In the genomic region with DNA sequence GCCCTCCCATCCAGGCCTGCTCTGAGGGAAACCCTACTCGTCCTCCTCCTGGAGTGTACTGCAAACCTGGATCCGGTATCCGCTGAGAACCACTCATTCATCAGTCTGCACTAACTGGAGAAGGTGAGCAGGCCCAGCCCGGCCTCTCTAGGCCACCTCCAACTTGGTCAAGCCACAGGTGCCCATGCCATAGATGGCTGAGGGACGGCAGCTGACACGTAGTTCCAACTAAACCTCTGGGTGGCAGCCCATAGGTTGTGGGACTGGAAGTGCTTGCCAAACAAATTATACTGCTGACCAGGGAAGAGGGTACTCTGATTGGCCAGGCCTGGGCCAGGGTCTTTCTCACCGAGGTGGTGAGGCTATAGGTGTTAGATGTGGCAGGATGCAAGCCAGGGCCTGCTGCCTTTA, we compare ENCODE assay signal across 14 cellular contexts. TPM values are rescaled to one million over a fixed set of nuclear protein-coding genes. Genes with fewer than 3 reads are reported as not detected.
A peak's percentile ranks its signal among the peaks of the same experiment; 100 is the strongest.
DNase-seq lines count a peak whose midpoint lies in the region; ATAC-seq and TF ChIP-seq lines count a peak whose summit lies in the region.
"Had no signal": no experiment of that assay in that cellular context is flagged by ENCODE, and none has a peak within 500 bp of the region (broad histone marks: within the 10 kb centered on the region; RNA-seq: fewer than 3 reads in every experiment).

No MANE protein-coding gene starts in this region.

- ATAC-seq in HCT116 (peak; percentile 72), GM18517 (IDR thresholded peaks at IDR 0.05; ENCODE audit: unreplicated experiment) (no peak)

- CTCF ChIA-PET in HCT116 (lab: Charles Lee), result no interaction called here

- intact Hi-C loops in CD14-positive monocyte (cut with micrococcal nuclease), result loop anchor here in 1 of 2 donors (10.0 kb wide), 1 partner anchor 191 kb away; a partner anchor contains a TSS
- intact Hi-C loops in HCT116 (cut with micrococcal nuclease), result loop anchor here (2.0 kb wide), 2 partner anchors 195 to 237 kb away; no protein-coding TSS in a partner anchor

- no peak overlapping the region for H3K4me2 ChIP-seq in HCT116 (ENCODE audit: low read length)

- TF ChIP-seq CTCF in CD14-positive monocyte (IDR thresholded peaks at IDR 0.05) (no peak), HCT116 (IDR thresholded peaks at IDR 0.05 in 2 of 3, conservative IDR thresholded peaks at IDR 0.05 in 1 of 3; ENCODE audit: borderline replicate concordance in 1 of 3, insufficient read depth in 1 of 3, low read depth in 2 of 3, low read length in 2 of 3) (peak in 2 of 3 experiments; percentile 26; a peak in 3 of 6 replicates), cardiac fibroblast (IDR thresholded peaks at IDR 0.05; ENCODE audit: low read depth, low read length) (peak; percentile 1), nephron (IDR thresholded peaks at IDR 0.05; ENCODE audit: unreplicated experiment in 3 of 3) (no peak)

- H3K79me2 ChIP-seq in HCT116 (ENCODE audit: insufficient read depth, low read length), result peaks cover 92% of the 10 kb centered on the region
- H3K79me2 ChIP-seq: parathyroid adenoma had no signal

- H3K9me3 Mint-ChIP-seq in CD14-positive monocyte (peaks cover 5 to 7% (median 6%) of the 10 kb centered on the region in 7 donors), nephron (no peaks in the 10 kb centered on the region)
- H3K9me3 Mint-ChIP-seq: activated naive CD4-positive, alpha-beta T cell treated with anti-CD3 and anti-CD28 coated beads, Interleukin-2, amount 50 U/mL, for 24 hours; immature natural killer cell; mesothelial cell of epicardium had no signal

- peaks cover 2 to 5% (median 5%) of the 10 kb centered on the region in 3 donors for H3K27me3 Mint-ChIP-seq in CD14-positive monocyte (ENCODE audit: low read depth in 3 of 3)
- no peaks in the 10 kb centered on the region for H3K27me3 Mint-ChIP-seq in nephron (ENCODE audit: low read depth)
- H3K27me3 Mint-ChIP-seq: activated naive CD4-positive, alpha-beta T cell treated with anti-CD3 and anti-CD28 coated beads, Interleukin-2, amount 50 U/mL, for 24 hours; B cell had no signal

- H3K4me1 Mint-ChIP-seq in CD14-positive monocyte, result peaks cover 20% of the 10 kb centered on the region
- H3K4me1 Mint-ChIP-seq in nephron, result peaks cover 94% of the 10 kb centered on the region

- H3K27ac ChIP-seq in HCT116 (ENCODE audit: low read depth, low read length), result no peak overlapping the region
- H3K27ac ChIP-seq: parathyroid adenoma had no signal

- H3K9ac ChIP-seq in HCT116 (ENCODE audit: low read length), result no peak overlapping the region
- H3K9ac ChIP-seq: parathyroid adenoma had no signal

- H3K4me3 ChIP-seq in HCT116 (replicated peaks in 1 of 2; ENCODE audit: low read depth in 1 of 2, low read length in 2 of 2) (no peak overlapping the region), cardiac fibroblast (replicated peaks in 1 of 2; ENCODE audit: low read depth in 2 of 2, low read length in 2 of 2) (no peak overlapping the region)

- RAD21 ChIA-PET in HCT116 (lab: Charles Lee; ENCODE audit: low non-redundant PET in 1 of 2, low total read pairs in 2 of 2, uncharacterized antibody in 2 of 2, unreplicated experiment in 2 of 2), result no interaction called here

- TF ChIP-seq POLR2A in HCT116 (IDR thresholded peaks at IDR 0.05; ENCODE audit: borderline replicate concordance, extremely low read depth, insufficient read depth, insufficient read length), result no peak

- POLR2A ChIA-PET in HCT116 (lab: Charles Lee), result no interaction called here

- no TSS peak for BruUV-seq in HCT116 (replicated peaks; lab: Mats Ljungman, UMichigan)

- DNase-seq in CD14-positive monocyte (ENCODE audit: low spot score) (peak; percentile 41), HCT116 (ENCODE audit: low read depth, low spot score) (no peak), cardiac fibroblast (ENCODE audit: low read depth in 2 of 2) (no peak), anterior cingulate cortex (lab: John Stamatoyannopoulos, UW) (no peak), COLO668 (lab: John Stamatoyannopoulos, UW; ENCODE audit: unreplicated experiment) (no peak)
- no peak for DNase-seq in stimulated activated CD4-positive, alpha-beta T cell treated with anti-CD3 and anti-CD28 coated beads, Interleukin-4, amount 100 ng/mL, for 1 hour
- DNase-seq: DND-41 had no signal

- no peaks in the 10 kb centered on the region for H3K27me3 ChIP-seq in HCT116 (ENCODE audit: insufficient read depth, low read length)

- no peak overlapping the region for H2AFZ ChIP-seq in HCT116 (ENCODE audit: low read depth, low read length, poor library complexity, severe bottlenecking)
- H2AFZ ChIP-seq: parathyroid adenoma had no signal

- peak; percentile 38; the same call in 1 of the 2 replicates for TF ChIP-seq RAD21 in HCT116 (IDR thresholded peaks at IDR 0.05; ENCODE audit: low read depth)

- H3K9me3 ChIP-seq in HCT116 (ENCODE audit: control insufficient read depth in 1 of 2, insufficient read depth in 1 of 2, low read depth in 1 of 2, low read length in 2 of 2), result no peaks in the 10 kb centered on the region

- H3K4me1 ChIP-seq in HCT116 (ENCODE audit: control insufficient read depth in 1 of 2, insufficient read depth in 2 of 2, low read length in 2 of 2), result peaks cover 0 to 10% of the 10 kb centered on the region in 2 experiments; a peak in 2 of 4 replicates
- H3K4me1 ChIP-seq: parathyroid adenoma had no signal

- no peaks in the 10 kb centered on the region; a peak in 1 of 4 replicates for H3K36me3 ChIP-seq in HCT116 (ENCODE audit: control insufficient read depth in 1 of 2, insufficient read depth in 2 of 2, low read length in 2 of 2)

- H4K20me1 ChIP-seq in HCT116 (ENCODE audit: insufficient read depth), result no peaks in the 10 kb centered on the region

- H3K36me3 Mint-ChIP-seq in CD14-positive monocyte, result peaks cover 40 to 47% of the 10 kb centered on the region in 2 donors
- H3K36me3 Mint-ChIP-seq in nephron (ENCODE audit: low read depth), result peaks cover 9% of the 10 kb centered on the region
- H3K36me3 Mint-ChIP-seq: immature natural killer cell had no signal

- no peaks in the 10 kb centered on the region for H3K9me2 ChIP-seq in HCT116 (ENCODE audit: insufficient read depth)

- H3K4me3 Mint-ChIP-seq in CD14-positive monocyte, result no peak overlapping the region
- peak overlapping the region; percentile 40 to 64 (median 43) for H3K4me3 Mint-ChIP-seq in nephron
- H3K4me3 Mint-ChIP-seq: activated naive CD4-positive, alpha-beta T cell treated with anti-CD3 and anti-CD28 coated beads, Interleukin-2, amount 50 U/mL, for 24 hours; immature natural killer cell had no signal

- H3K27ac Mint-ChIP-seq in CD14-positive monocyte (no peak overlapping the region), nephron (peak overlapping the region in 2 of 3 experiments; percentile 48 to 88)
- H3K27ac Mint-ChIP-seq: activated naive CD4-positive, alpha-beta T cell treated with anti-CD3 and anti-CD28 coated beads, Interleukin-2, amount 50 U/mL, for 24 hours; immature natural killer cell; mesothelial cell of epicardium had no signal

TF ChIP-seq in HCT116, 20 proteins besides CTCF, POLR2A, EP300 and RAD21 (continues in another document):
- TF ChIP-seq, protein P1, sequence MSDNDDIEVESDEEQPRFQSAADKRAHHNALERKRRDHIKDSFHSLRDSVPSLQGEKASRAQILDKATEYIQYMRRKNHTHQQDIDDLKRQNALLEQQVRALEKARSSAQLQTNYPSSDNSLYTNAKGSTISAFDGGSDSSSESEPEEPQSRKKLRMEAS (IDR thresholded peaks at IDR 0.05), result no peak
- TF ChIP-seq POLR2AphosphoS5 (IDR thresholded peaks at IDR 0.05; ENCODE audit: low read depth, low read length) (no peak), SIN3A (IDR thresholded peaks at IDR 0.05; ENCODE audit: low read depth) (no peak), SRF (IDR thresholded peaks at IDR 0.05; ENCODE audit: low read depth) (no peak), CEBPB (IDR thresholded peaks at IDR 0.05; ENCODE audit: low read depth) (no peak), EZH2 (IDR thresholded peaks at IDR 0.05) (no peak), TCF7L2 (IDR thresholded peaks at IDR 0.05; ENCODE audit: borderline replicate concordance, extremely low read depth, insufficient read depth, insufficient read length) (no peak), JUND (IDR thresholded peaks at IDR 0.05) (no peak), ZFX (IDR thresholded peaks at IDR 0.05) (no peak), EGR1 (IDR thresholded peaks at IDR 0.05; ENCODE audit: low read depth) (no peak), YY1 (IDR thresholded peaks at IDR 0.05; ENCODE audit: extremely low read depth, insufficient replicate concordance, low read depth, low read length) (no peak), ZNF274 (IDR thresholded peaks at IDR 0.05; ENCODE audit: low read depth, low read length) (no peak), ELF1 (IDR thresholded peaks at IDR 0.05; ENCODE audit: borderline replicate concordance, low read depth) (no peak)
- TF ChIP-seq, protein P2, sequence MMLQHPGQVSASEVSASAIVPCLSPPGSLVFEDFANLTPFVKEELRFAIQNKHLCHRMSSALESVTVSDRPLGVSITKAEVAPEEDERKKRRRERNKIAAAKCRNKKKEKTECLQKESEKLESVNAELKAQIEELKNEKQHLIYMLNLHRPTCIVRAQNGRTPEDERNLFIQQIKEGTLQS (IDR thresholded peaks at IDR 0.05), result no peak
- TF ChIP-seq, protein P3, sequence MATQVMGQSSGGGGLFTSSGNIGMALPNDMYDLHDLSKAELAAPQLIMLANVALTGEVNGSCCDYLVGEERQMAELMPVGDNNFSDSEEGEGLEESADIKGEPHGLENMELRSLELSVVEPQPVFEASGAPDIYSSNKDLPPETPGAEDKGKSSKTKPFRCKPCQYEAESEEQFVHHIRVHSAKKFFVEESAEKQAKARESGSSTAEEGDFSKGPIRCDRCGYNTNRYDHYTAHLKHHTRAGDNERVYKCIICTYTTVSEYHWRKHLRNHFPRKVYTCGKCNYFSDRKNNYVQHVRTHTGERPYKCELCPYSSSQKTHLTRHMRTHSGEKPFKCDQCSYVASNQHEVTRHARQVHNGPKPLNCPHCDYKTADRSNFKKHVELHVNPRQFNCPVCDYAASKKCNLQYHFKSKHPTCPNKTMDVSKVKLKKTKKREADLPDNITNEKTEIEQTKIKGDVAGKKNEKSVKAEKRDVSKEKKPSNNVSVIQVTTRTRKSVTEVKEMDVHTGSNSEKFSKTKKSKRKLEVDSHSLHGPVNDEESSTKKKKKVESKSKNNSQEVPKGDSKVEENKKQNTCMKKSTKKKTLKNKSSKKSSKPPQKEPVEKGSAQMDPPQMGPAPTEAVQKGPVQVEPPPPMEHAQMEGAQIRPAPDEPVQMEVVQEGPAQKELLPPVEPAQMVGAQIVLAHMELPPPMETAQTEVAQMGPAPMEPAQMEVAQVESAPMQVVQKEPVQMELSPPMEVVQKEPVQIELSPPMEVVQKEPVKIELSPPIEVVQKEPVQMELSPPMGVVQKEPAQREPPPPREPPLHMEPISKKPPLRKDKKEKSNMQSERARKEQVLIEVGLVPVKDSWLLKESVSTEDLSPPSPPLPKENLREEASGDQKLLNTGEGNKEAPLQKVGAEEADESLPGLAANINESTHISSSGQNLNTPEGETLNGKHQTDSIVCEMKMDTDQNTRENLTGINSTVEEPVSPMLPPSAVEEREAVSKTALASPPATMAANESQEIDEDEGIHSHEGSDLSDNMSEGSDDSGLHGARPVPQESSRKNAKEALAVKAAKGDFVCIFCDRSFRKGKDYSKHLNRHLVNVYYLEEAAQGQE (IDR thresholded peaks at IDR 0.05; ENCODE audit: low read depth), result no peak

RNA-seq across cellular contexts. Expression of a gene that starts 5.9 kb away (rescaled TPM):
- polyA plus RNA-seq in CD14-positive monocyte, result under 1 TPM; 0.01 to 0.03 TPM
- 1.1 TPM for total RNA-seq in HCT116 (2021; ENCODE audit: unreplicated experiment)
- 0.09 and 0.11 TPM in 2 replicates for polyA plus RNA-seq in HCT116 (2012)

Comparison
In these comparisons a context has a peak if more than half of its experiments do, and no peak if none do; other contexts are left out.
1. H3K27ac Mint-ChIP-seq: peak in nephron (2 of 3); none in CD14-positive monocyte (0 of 7).
2. H3K4me3 Mint-ChIP-seq: peak in nephron (3 of 3); none in CD14-positive monocyte (0 of 2).
3. CTCF ChIP-seq: peak in HCT116 (2 of 3) and cardiac fibroblast (single experiment); none in CD14-positive monocyte (single experiment) and nephron (0 of 3).